8 cellular contexts compared by ENCODE assay signal in the genomic region with DNA sequence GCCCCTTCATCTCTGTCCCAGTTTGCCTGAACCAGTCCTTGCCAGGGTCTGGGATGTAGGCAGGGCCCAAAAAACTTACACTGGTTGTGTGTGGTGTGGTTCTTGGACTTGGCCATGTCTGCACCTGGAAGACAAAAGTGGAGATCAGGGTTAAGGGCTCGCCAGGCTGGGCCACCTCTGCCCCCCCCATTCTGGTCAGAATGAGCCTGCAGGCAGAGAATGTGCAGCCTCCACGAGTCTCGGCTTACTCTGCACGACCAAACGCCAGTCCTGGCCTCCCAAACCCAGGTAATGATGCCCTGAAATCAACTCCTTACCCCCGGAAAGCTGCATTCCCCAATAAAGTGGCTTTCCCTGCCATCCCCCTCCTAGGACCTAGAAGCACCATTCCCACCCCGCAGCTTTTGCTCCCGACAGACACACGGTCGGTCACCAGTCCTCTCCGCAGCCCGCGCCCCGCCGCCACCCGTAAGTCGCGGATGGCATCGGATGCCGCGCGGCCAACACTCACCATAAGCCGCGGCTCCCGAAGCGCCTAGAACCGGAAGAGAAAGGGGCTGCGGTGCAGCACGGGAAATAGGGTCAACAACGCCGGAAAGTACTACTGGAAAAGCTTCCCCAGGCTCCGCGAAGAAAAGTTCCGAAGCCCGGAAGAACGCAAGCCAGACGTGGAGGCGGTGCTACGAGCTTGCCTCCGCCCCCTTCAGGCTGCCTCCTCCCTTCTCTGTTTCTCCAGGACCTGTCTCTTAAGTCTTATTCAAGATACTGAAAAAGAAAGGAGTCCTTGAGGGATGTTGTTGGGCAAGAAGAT. TPM values are rescaled to one million over a fixed set of nuclear protein-coding genes. Genes with fewer than 3 reads are reported as not detected.
A peak's percentile ranks its signal among the peaks of the same experiment; 100 is the strongest.
DNase-seq lines count a peak whose midpoint lies in the region; TF ChIP-seq lines count a peak whose summit lies in the region.

A gene (minus strand): TSS at position 550 of the 811 bp plus-strand sequence. CDS start 434 bp downstream, at position 116.

- no CpG with 5 or more reads among the region's 40 CpGs for WGBS in H9 (ENCODE audit: extremely low coverage, insufficient read length, low lambda C conversion rate)
- WGBS in stomach, 5 donors = 0% methylated on average over 17 to 40 of the region's 40 CpGs

- H3K79me2 ChIP-seq in H9 (ENCODE audit: insufficient read depth, low read length) = peaks cover 10% of the 10 kb centered on the region; the same call in 1 of the 2 replicates

- H3K4me3 Mint-ChIP-seq in H9 (peak within 1 kb of the TSS; percentile 100), neural crest cell (peak within 1 kb of the TSS; percentile 100)

- H3K4ac ChIP-seq in H9 (ENCODE audit: low read depth, low read length) = peak within 1 kb of the TSS; percentile 92

- H3K36me3 ChIP-seq in ES-I3 (ENCODE audit: insufficient read depth, low read length) (peaks cover 16% of the 10 kb centered on the region), MG63 (peaks cover 44% of the 10 kb centered on the region), stomach (peaks cover 29 to 41% (median 40%) of the 10 kb centered on the region in 4 donors)

- H2BK5ac ChIP-seq in H9 (ENCODE audit: insufficient read length, low read length) = peak within 1 kb of the TSS; percentile 64

- H3K79me1 ChIP-seq in H9 (ENCODE audit: insufficient read depth, low read depth, low read length, poor library complexity, severe bottlenecking) = peaks cover 7% of the 10 kb centered on the region

- no peak for TF ChIP-seq EP300 in stomach (IDR thresholded peaks at IDR 0.05)

- H3K9ac ChIP-seq in ES-I3 (ENCODE audit: low read depth, low read length) (peak within 1 kb of the TSS; percentile 83), H9 (ENCODE audit: extremely low read depth, insufficient read length, low read length) (peak within 1 kb of the TSS; percentile 100)

- H3K9me3 Mint-ChIP-seq in H9 = no peaks in the 10 kb centered on the region; a peak in 1 of 5 replicates
- peaks cover 2% of the 10 kb centered on the region for H3K9me3 Mint-ChIP-seq in neural crest cell

- H3K27ac ChIP-seq in H9 (ENCODE audit: insufficient read length, low read depth, low read length) (peak within 1 kb of the TSS; percentile 65), stomach (peak within 1 kb of the TSS; percentile 80 to 91 (median 90))

- H2AFZ ChIP-seq in H9 (ENCODE audit: low read length) = no peak within 1 kb of the TSS

- H3K36me3 Mint-ChIP-seq in H9 (ENCODE audit: insufficient read depth in 1 of 3, low read depth in 3 of 3) (peaks cover 40 to 47% (median 46%) of the 10 kb centered on the region in 3 experiments), neural crest cell (ENCODE audit: low read depth) (peaks cover 36% of the 10 kb centered on the region)

- peak within 1 kb of the TSS; percentile 82 for H3K4me2 ChIP-seq in H9 (ENCODE audit: insufficient read depth, insufficient read length, low read length)

- H3K27me3 ChIP-seq in H9 (ENCODE audit: insufficient read depth, low read length) = no peaks in the 10 kb centered on the region
- no peaks in the 10 kb centered on the region for H3K27me3 ChIP-seq in MG63
- peaks cover 0 to 7% (median 0%) of the 10 kb centered on the region in 3 donors for H3K27me3 ChIP-seq in stomach

- H4K5ac ChIP-seq in H9 (ENCODE audit: insufficient read length, low read depth, low read length) = peak within 1 kb of the TSS; percentile 93

- peak within 1 kb of the TSS; percentile 100 for H4K8ac ChIP-seq in H9 (replicated peaks; ENCODE audit: insufficient read length, low read depth, low read length)

- peak within 1 kb of the TSS; percentile 79 for H2AK5ac ChIP-seq in H9 (ENCODE audit: insufficient read length, low read length)

- H3K14ac ChIP-seq in H9 (ENCODE audit: insufficient read depth, low read length) = peak within 1 kb of the TSS; percentile 99

- H4K91ac ChIP-seq in H9 (ENCODE audit: insufficient read length, low read depth, low read length) = peak within 1 kb of the TSS; percentile 95

- H3K18ac ChIP-seq in H9 (ENCODE audit: insufficient read length, low read depth, low read length) = peak within 1 kb of the TSS; percentile 93

- no peaks in the 10 kb centered on the region for H3K9me3 ChIP-seq in ES-I3 (ENCODE audit: control insufficient read depth, insufficient read depth, low read length)
- no peaks in the 10 kb centered on the region for H3K9me3 ChIP-seq in H9 (ENCODE audit: control insufficient read depth, low read depth, low read length)
- H3K9me3 ChIP-seq in MG63 = no peaks in the 10 kb centered on the region
- no peaks in the 10 kb centered on the region for H3K9me3 ChIP-seq in stomach

- TF ChIP-seq POLR2A in stomach (IDR thresholded peaks at IDR 0.05) = no peak

- peak within 1 kb of the TSS; percentile 42 for H3K56ac ChIP-seq in H9 (ENCODE audit: insufficient read length, low read depth, low read length)

- H3K4me3 ChIP-seq in MG63 = peak within 1 kb of the TSS; percentile 89
- H3K4me3 ChIP-seq in stomach = peak within 1 kb of the TSS; percentile 76 to 93 (median 80)

- DNase-seq in H9 (peak; percentile 94), MG63 (peak; percentile 83), SIG-M5 (lab: John Stamatoyannopoulos, UW) (peak; percentile 88), fibroblast of the conjunctiva (ENCODE audit: low read depth) (peak; percentile 91), neural crest cell (ENCODE audit: low read depth, low spot score) (peak; percentile 85), stomach (peak; percentile 93)
- DNase-seq in activated effector memory CD4-positive, alpha-beta T cell treated with anti-CD3 and anti-CD28 coated beads, Interleukin-2, amount 50 U/mL, for 16 hours = peak; percentile 96

- TF ChIP-seq CTCF in H9 (conservative IDR thresholded peaks at IDR 0.05) = peak; percentile 21; the same call in 1 of the 3 replicates
- TF ChIP-seq CTCF in neural crest cell (conservative IDR thresholded peaks at IDR 0.05) = peak; percentile 23
- TF ChIP-seq CTCF in stomach (IDR thresholded peaks at IDR 0.05) = peak in 3 of 7 experiments; percentile 37 to 77 (median 47)

- H3K27me3 Mint-ChIP-seq in H9 (ENCODE audit: low read depth) (peaks cover 4% of the 10 kb centered on the region), neural crest cell (ENCODE audit: low read depth) (peaks cover 35% of the 10 kb centered on the region)

- H4K20me1 ChIP-seq in H9 (ENCODE audit: control insufficient read depth, insufficient read depth, insufficient read length) = peaks cover 2% of the 10 kb centered on the region

- H3K4me1 Mint-ChIP-seq in H9 = peaks cover 18 to 32% of the 10 kb centered on the region in 2 experiments
- peaks cover 42% of the 10 kb centered on the region for H3K4me1 Mint-ChIP-seq in neural crest cell

- H3K23me2 ChIP-seq in H9 (ENCODE audit: insufficient read length, low read depth, low read length, poor library complexity, severe bottlenecking) = peaks cover 11% of the 10 kb centered on the region

- H2BK120ac ChIP-seq in H9 (ENCODE audit: low read depth, low read length, poor library complexity, severe bottlenecking) = no peak within 1 kb of the TSS

- no peak within 1 kb of the TSS for H3T11ph ChIP-seq in H9 (ENCODE audit: low read length)

- H3K4me1 ChIP-seq in ES-I3 (ENCODE audit: insufficient read depth, low read length) (peaks cover 18% of the 10 kb centered on the region), H9 (ENCODE audit: insufficient read depth, low read length) (peaks cover 7% of the 10 kb centered on the region), stomach (peaks cover 18 to 49% (median 34%) of the 10 kb centered on the region in 4 donors)

- H3K23ac ChIP-seq in H9 (ENCODE audit: insufficient read length, low read depth, low read length) = no peak within 1 kb of the TSS

- no peak within 1 kb of the TSS for H2BK20ac ChIP-seq in H9 (ENCODE audit: low read depth, low read length, poor library complexity, severe bottlenecking)

- no peak within 1 kb of the TSS for H2BK15ac ChIP-seq in H9 (ENCODE audit: low read depth, low read length)

- intact Hi-C loops in stomach (cut with DNase I; ENCODE audit: low total_unique reads) = no loop called here

- H2BK12ac ChIP-seq in H9 (ENCODE audit: insufficient read length, low read depth, low read length) = no peak within 1 kb of the TSS

- peak within 1 kb of the TSS; percentile 99 to 100 (median 100) for H3K27ac Mint-ChIP-seq in H9
- peak within 1 kb of the TSS; percentile 100 for H3K27ac Mint-ChIP-seq in neural crest cell (ENCODE audit: unreplicated experiment)

RNA-seq across cellular contexts. Expression of the gene that starts here (rescaled TPM):
- total RNA-seq in H9 (2021) (1,592 and 1,656 TPM in 2 replicates), neural crest cell (1,471 and 1,533 TPM in 2 replicates), stomach (1,000 to 10,000 TPM in 1 of 5 donors, 100 to 1,000 TPM in 4; 144 to 1,657 (median 865) TPM)
- total RNA-seq in MG63 (2014; rRNA removed; shearing (Covaris generic); ENCODE audit: low replicate concordance) = 598 and 1,092 TPM in 2 replicates
- polyA plus RNA-seq in stomach = 1,000 to 10,000 TPM; 2,501 to 3,071 (median 2,933) TPM

Comparison
In these comparisons a context has a peak if more than half of its experiments do, and no peak if none do; other contexts are left out.
1. Peak in every context shown above with its lines: DNase-seq, H3K4me3 ChIP-seq and H3K27ac ChIP-seq.